1 cellular context compared by ENCODE assay signal in the genomic region with DNA sequence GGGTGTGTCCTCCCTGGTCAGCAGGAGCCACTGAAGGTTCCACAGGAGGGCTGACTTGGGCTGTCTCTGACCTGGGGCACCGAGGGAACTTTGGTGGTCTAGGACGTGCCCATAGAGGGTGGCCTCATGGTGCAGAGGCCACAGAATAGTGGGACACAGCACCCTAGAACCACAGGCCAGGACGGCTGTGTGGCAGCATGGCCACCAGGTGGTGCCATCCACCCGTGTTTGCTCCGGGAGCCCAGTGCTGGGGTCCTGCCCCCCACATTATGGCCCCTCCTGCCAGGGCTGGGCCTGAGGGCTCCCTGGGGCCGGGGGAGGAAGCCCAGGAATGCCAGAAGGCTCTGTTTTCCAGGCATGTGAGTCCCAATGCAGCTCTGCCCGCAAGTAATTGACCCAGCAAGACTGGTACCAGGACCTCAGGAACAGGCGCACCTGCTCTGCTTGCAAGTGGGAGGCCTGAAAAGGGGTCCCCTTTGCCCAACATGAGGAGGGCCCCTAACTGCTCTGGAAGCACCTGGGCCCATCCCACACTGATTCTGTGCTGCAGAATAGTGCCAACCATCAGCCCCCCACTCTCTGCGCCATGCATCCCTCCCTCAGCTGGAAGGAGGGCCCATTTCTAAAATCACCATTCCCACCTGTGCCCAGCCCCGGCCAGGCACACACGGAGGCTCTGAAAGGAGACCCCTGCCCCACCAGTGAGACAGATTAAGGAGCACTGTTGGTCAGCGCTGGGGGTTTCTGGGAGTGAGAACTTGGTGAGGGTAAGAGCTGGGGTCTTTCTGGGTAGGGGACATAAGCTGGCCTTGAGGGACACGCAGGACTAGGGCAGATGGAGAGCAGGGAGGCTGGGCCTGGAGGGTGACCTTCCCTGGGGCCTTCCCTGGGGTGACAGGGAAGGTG.
TF ChIP-seq lines count a peak whose summit lies in the region.

No MANE protein-coding gene starts in this region.

TF ChIP-seq in HEK293, 187 proteins besides CTCF, POLR2A, EP300 and RAD21 (continued from another document):
- TF ChIP-seq, protein P1, sequence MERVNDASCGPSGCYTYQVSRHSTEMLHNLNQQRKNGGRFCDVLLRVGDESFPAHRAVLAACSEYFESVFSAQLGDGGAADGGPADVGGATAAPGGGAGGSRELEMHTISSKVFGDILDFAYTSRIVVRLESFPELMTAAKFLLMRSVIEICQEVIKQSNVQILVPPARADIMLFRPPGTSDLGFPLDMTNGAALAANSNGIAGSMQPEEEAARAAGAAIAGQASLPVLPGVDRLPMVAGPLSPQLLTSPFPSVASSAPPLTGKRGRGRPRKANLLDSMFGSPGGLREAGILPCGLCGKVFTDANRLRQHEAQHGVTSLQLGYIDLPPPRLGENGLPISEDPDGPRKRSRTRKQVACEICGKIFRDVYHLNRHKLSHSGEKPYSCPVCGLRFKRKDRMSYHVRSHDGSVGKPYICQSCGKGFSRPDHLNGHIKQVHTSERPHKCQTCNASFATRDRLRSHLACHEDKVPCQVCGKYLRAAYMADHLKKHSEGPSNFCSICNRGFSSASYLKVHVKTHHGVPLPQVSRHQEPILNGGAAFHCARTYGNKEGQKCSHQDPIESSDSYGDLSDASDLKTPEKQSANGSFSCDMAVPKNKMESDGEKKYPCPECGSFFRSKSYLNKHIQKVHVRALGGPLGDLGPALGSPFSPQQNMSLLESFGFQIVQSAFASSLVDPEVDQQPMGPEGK (tag by site-specific recombination; IDR thresholded peaks at IDR 0.05) = peak; percentile 33; the same call in 1 of the 2 replicates
- peak; percentile 44 for TF ChIP-seq ZNF654 (tag by site-specific recombination; IDR thresholded peaks at IDR 0.05; ENCODE audit: low read depth)
